9 cellular contexts compared by ENCODE assay signal in genomic region chr4:108013332-108013731, GRCh38.
"Had no signal": no experiment of that assay in that cellular context is flagged by ENCODE, and none has a peak within 500 bp of the region (broad histone marks: within the 10 kb centered on the region; RNA-seq: fewer than 3 reads in every experiment).

No MANE protein-coding gene starts in this region.

- DNase-seq: GM23248, GOT3, H7, HFFc6 had no signal

- FAIRE-seq: HepG2 had no signal

- H3K4me3 ChIP-seq: GM23248, HAP-1 had no signal

- H2AFZ ChIP-seq: GM23248 had no signal

- H3K27me3 Mint-ChIP-seq: IgD-negative memory B cell had no signal

- H3K4me3 Mint-ChIP-seq: HFFc6, IgD-negative memory B cell had no signal

- H3K9me3 Mint-ChIP-seq: HFFc6, IgD-negative memory B cell had no signal

- H3K27ac ChIP-seq: GM23248, HL-60 had no signal

- H3K4me1 ChIP-seq: HAP-1 had no signal

- H3K27ac Mint-ChIP-seq: HFFc6, IgD-negative memory B cell had no signal

- H3K9ac ChIP-seq: GM23248 had no signal

- H3K9me3 ChIP-seq: HAP-1 had no signal

- ATAC-seq: HCT116, HepG2 had no signal
